ENCODE assay signal across 8 cellular contexts in genomic region chr10:103712898-103713498, GRCh38.
A peak's percentile ranks its signal among the peaks of the same experiment; 100 is the strongest.
DNase-seq lines count a peak whose midpoint lies in the region; ATAC-seq and TF ChIP-seq lines count a peak whose summit lies in the region.

No MANE protein-coding gene starts in this region.

- H3K36me3 ChIP-seq in SK-N-MC (ENCODE audit: insufficient read depth, low read length) (no peaks in the 10 kb centered on the region), trophoblast cell (ENCODE audit: control insufficient read depth in 1 of 2, insufficient read depth in 2 of 2, low read length in 2 of 2) (no peaks in the 10 kb centered on the region), upper lobe of left lung (no peaks in the 10 kb centered on the region)

- ATAC-seq in GM18870 (IDR thresholded peaks at IDR 0.05; ENCODE audit: unreplicated experiment) (peak; percentile 67), upper lobe of left lung (ENCODE audit: low FRiP score in 2 of 2) (peak; percentile 80 to 90)

- no peak overlapping the region for H2AK5ac ChIP-seq in trophoblast cell (ENCODE audit: low read length)

- peak; percentile 87 to 97 (median 93) for TF ChIP-seq CTCF in upper lobe of left lung (IDR thresholded peaks at IDR 0.05)

- no CpG with 5 or more reads among the region's 8 CpGs for WGBS in trophoblast cell (ENCODE audit: extremely low coverage, insufficient coverage, insufficient read length)
- 14 to 15% methylated on average over 8 of the region's 8 CpGs for WGBS in upper lobe of left lung, 2 donors

- no peaks in the 10 kb centered on the region for H3K27me3 ChIP-seq in trophoblast cell (ENCODE audit: insufficient read depth, low read length)
- H3K27me3 ChIP-seq in upper lobe of left lung, result no peaks in the 10 kb centered on the region

- H3K14ac ChIP-seq in trophoblast cell (ENCODE audit: low read length), result no peak overlapping the region

- H2AFZ ChIP-seq in trophoblast cell (ENCODE audit: insufficient read depth, low read length, poor library complexity), result no peak overlapping the region

- H3K4ac ChIP-seq in trophoblast cell (ENCODE audit: low read depth, low read length), result no peak overlapping the region

- peak; percentile 90 for DNase-seq in Ammon's horn (ENCODE audit: low spot score)
- peak; percentile 80 for DNase-seq in KBM-7
- no peak for DNase-seq in SK-N-MC (ENCODE audit: low read depth, low spot score)
- DNase-seq in activated naive CD4-positive, alpha-beta T cell treated with Interleukin-2 at 50 U/mL for 16 hours, result peak; percentile 85
- peak; percentile 71 for DNase-seq in germinal center (ENCODE audit: low spot score)
- DNase-seq in trophoblast cell, result peak; percentile 65 to 91
- peak in 1 of 2 donors; percentile 75 for DNase-seq in upper lobe of left lung

- H3K27ac ChIP-seq in SK-N-MC (peak overlapping the region; percentile 42; the same call in 1 of the 2 replicates), trophoblast cell (ENCODE audit: low read depth, low read length) (no peak overlapping the region), upper lobe of left lung (no peak overlapping the region)

- no peak overlapping the region for H2BK5ac ChIP-seq in trophoblast cell (ENCODE audit: low read depth, low read length, poor library complexity)

- H2BK12ac ChIP-seq in trophoblast cell (ENCODE audit: low read length), result peak overlapping the region; percentile 26

- no peak overlapping the region for H4K91ac ChIP-seq in trophoblast cell (ENCODE audit: low read depth, low read length)

- peaks cover 22% of the 10 kb centered on the region for H3K79me1 ChIP-seq in trophoblast cell (ENCODE audit: low read length)

- no peak overlapping the region for H3K23ac ChIP-seq in trophoblast cell (ENCODE audit: low read length)

- peaks cover 2% of the 10 kb centered on the region for H3K79me2 ChIP-seq in trophoblast cell (ENCODE audit: control insufficient read depth, insufficient read depth, low read length, poor library complexity)

- no peak overlapping the region for H2BK120ac ChIP-seq in trophoblast cell (ENCODE audit: insufficient read depth, low read length, poor library complexity)

- in situ Hi-C loops in KBM-7 (cut with MboI; ENCODE audit: low pct_unique_long_range_greater_than_20kb, low sequenced_read_pairs), result loop anchor here (10.0 kb wide), 1 partner anchor 152 kb away; no protein-coding TSS in a partner anchor

- no peak overlapping the region for H3K9ac ChIP-seq in SK-N-MC (ENCODE audit: insufficient read length)
- H3K9ac ChIP-seq in trophoblast cell (ENCODE audit: low read length), result no peak overlapping the region

- H3K9me3 ChIP-seq in SK-N-MC (ENCODE audit: low read depth, low read length) (no peaks in the 10 kb centered on the region), trophoblast cell (ENCODE audit: insufficient read depth, low read depth, low read length) (no peaks in the 10 kb centered on the region), upper lobe of left lung (no peaks in the 10 kb centered on the region)

- peaks cover 23 to 26% of the 10 kb centered on the region in 2 experiments for H3K4me1 ChIP-seq in trophoblast cell (ENCODE audit: control insufficient read depth in 1 of 2, insufficient read depth in 2 of 2, low read length in 2 of 2)
- peaks cover 0 to 6% (median 0%) of the 10 kb centered on the region in 4 donors for H3K4me1 ChIP-seq in upper lobe of left lung

- no peak for TF ChIP-seq POLR2A in upper lobe of left lung (IDR thresholded peaks at IDR 0.05)

- H3K4me3 ChIP-seq in SK-N-MC, result no peak overlapping the region
- no peak overlapping the region for H3K4me3 ChIP-seq in trophoblast cell (ENCODE audit: low read depth, low read length)
- H3K4me3 ChIP-seq in upper lobe of left lung, result no peak overlapping the region

- H3K4me2 ChIP-seq in trophoblast cell (ENCODE audit: low read length), result no peak overlapping the region

- no peak overlapping the region for H4K8ac ChIP-seq in trophoblast cell (ENCODE audit: low read depth, low read length)

- TF ChIP-seq EP300 in upper lobe of left lung (IDR thresholded peaks at IDR 0.05), result no peak

- no peak overlapping the region for H4K12ac ChIP-seq in trophoblast cell (ENCODE audit: low read depth, low read length)

- H3K18ac ChIP-seq in trophoblast cell (ENCODE audit: low read length), result no peak overlapping the region
